In the genomic region with DNA sequence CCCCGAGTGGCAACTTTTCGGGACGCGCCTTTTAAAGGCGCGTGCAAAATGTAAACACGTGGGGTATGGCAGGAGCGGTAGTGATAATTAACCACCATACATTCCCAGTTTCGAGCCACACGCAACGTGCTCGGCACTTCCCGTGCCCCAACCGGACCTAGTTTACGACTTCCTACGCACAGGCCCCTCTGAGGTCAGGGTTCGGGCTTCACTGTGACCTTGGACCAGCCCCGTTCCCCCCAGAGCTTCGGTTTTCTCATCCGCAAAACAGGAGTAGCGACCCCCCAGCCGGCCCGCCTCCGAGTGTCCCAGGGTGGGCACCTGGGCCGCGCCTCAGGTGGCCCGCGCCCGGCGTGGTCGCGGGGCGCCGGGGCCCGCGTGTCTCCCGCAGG, we compare ENCODE assay signal across 1 cellular context.
A peak's percentile ranks its signal among the peaks of the same experiment; 100 is the strongest.
TF ChIP-seq lines count a peak whose summit lies in the region.

No MANE protein-coding gene starts in this region.

TF ChIP-seq in A549, 52 proteins besides CTCF, POLR2A, EP300 and RAD21:
- TF ChIP-seq PHF8 (IDR thresholded peaks at IDR 0.05; ENCODE audit: borderline replicate concordance, low read depth) (peak; percentile 95), ZC3H11A (IDR thresholded peaks at IDR 0.05) (no peak), HEYL (CRISPR knock-in tag; IDR thresholded peaks at IDR 0.05) (no peak), MAFK (IDR thresholded peaks at IDR 0.05; ENCODE audit: partially characterized antibody) (no peak), BCL3 (IDR thresholded peaks at IDR 0.05) (no peak), RNF2 (IDR thresholded peaks at IDR 0.05; ENCODE audit: borderline replicate concordance, low read depth) (no peak), ESRRA (IDR thresholded peaks at IDR 0.05; ENCODE audit: borderline replicate concordance, low read length) (peak; percentile 75; the same call in 1 of the 2 replicates)
- TF ChIP-seq, protein P1, sequence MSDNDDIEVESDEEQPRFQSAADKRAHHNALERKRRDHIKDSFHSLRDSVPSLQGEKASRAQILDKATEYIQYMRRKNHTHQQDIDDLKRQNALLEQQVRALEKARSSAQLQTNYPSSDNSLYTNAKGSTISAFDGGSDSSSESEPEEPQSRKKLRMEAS (IDR thresholded peaks at IDR 0.05) = peak; percentile 95
